8 cellular contexts compared by ENCODE assay signal in genomic region chr4:110198472-110199419, GRCh38. TPM values are rescaled to one million over a fixed set of nuclear protein-coding genes. Genes with fewer than 3 reads are reported as not detected.
DNase-seq lines count a peak whose midpoint lies in the region; ATAC-seq and TF ChIP-seq lines count a peak whose summit lies in the region.

Gene ELOVL6 (minus strand): TSS chr4:110198615. CDS start chr4:110198335, 280 bp downstream.

- H3K79me2 ChIP-seq in fibroblast of lung (ENCODE audit: control insufficient read depth, insufficient read depth, low read length) = peaks cover 27% of the 10 kb centered on the region

- ATAC-seq in HG03378 (IDR thresholded peaks at IDR 0.05; ENCODE audit: unreplicated experiment) = peak; percentile 16

- no peaks in the 10 kb centered on the region for H3K36me3 ChIP-seq in fibroblast of lung (ENCODE audit: control insufficient read depth, insufficient read depth, low read length)
- no peaks in the 10 kb centered on the region for H3K36me3 ChIP-seq in muscle layer of duodenum (ENCODE audit: control insufficient read depth in 1 of 2, insufficient read depth in 2 of 2, low read length in 2 of 2)
- no peaks in the 10 kb centered on the region for H3K36me3 ChIP-seq in stomach smooth muscle (ENCODE audit: control insufficient read depth in 2 of 2, insufficient read depth in 2 of 2, low read length in 2 of 2)

- H2AFZ ChIP-seq in fibroblast of lung (ENCODE audit: low read length) = peak within 1 kb of the TSS; percentile 79

- DNase-seq in GM04504 (ENCODE audit: low read depth) = peak; percentile 44
- DNase-seq in NOMO-1 treated with DMSO at 0.1 percent for 48 hours (lab: John Stamatoyannopoulos, UW; ENCODE audit: unreplicated experiment) = peak; percentile 55
- peak; percentile 58 to 63 for DNase-seq in activated T-cell treated with anti-CD3 and anti-CD28 coated beads, Interleukin-2, amount 50 U/mL, for 48 hours
- DNase-seq in fibroblast of lung (ENCODE audit: low read depth in 2 of 2) = peak; percentile 78 to 88
- no peak for DNase-seq in cortex of kidney (lab: John Stamatoyannopoulos, UW)

- no peaks in the 10 kb centered on the region for H3K27me3 ChIP-seq in fibroblast of lung (ENCODE audit: control insufficient read depth, insufficient read depth, low read length)
- H3K27me3 ChIP-seq in muscle layer of duodenum (ENCODE audit: low read depth, low read length) = no peaks in the 10 kb centered on the region
- no peaks in the 10 kb centered on the region for H3K27me3 ChIP-seq in stomach smooth muscle (ENCODE audit: control insufficient read depth in 1 of 2, insufficient read depth in 2 of 2, low read length in 2 of 2)

- no peaks in the 10 kb centered on the region for H3K9me3 ChIP-seq in fibroblast of lung (ENCODE audit: control insufficient read depth, insufficient read depth, low read depth, low read length)
- H3K9me3 ChIP-seq in muscle layer of duodenum (ENCODE audit: control insufficient read depth in 1 of 2, low read length in 2 of 2) = no peaks in the 10 kb centered on the region
- H3K9me3 ChIP-seq in stomach smooth muscle (ENCODE audit: control insufficient read depth in 2 of 2, low read length in 2 of 2) = no peaks in the 10 kb centered on the region

- peaks cover 6% of the 10 kb centered on the region for H3K4me1 ChIP-seq in fibroblast of lung (ENCODE audit: control insufficient read depth, extremely low read depth, insufficient read depth, low read length)
- peaks cover 9 to 14% of the 10 kb centered on the region in 2 donors for H3K4me1 ChIP-seq in muscle layer of duodenum (ENCODE audit: control insufficient read depth in 1 of 2, insufficient read depth in 2 of 2, low read length in 2 of 2)
- peaks cover 13% of the 10 kb centered on the region for H3K4me1 ChIP-seq in stomach smooth muscle (ENCODE audit: control insufficient read depth, insufficient read depth, low read length)

- H3K27ac ChIP-seq in fibroblast of lung (ENCODE audit: insufficient read depth, low read length) (peak within 1 kb of the TSS; percentile 77), muscle layer of duodenum (ENCODE audit: low read length) (peak within 1 kb of the TSS; percentile 90), stomach smooth muscle (ENCODE audit: low read length) (peak within 1 kb of the TSS; percentile 66)

- H4K20me1 ChIP-seq in fibroblast of lung (ENCODE audit: control insufficient read depth, extremely low read depth, insufficient read depth, low read length) = no peaks in the 10 kb centered on the region

- TF ChIP-seq CTCF in fibroblast of lung (conservative IDR thresholded peaks at IDR 0.05 in 1 of 2, IDR thresholded peaks at IDR 0.05 in 1 of 2; ENCODE audit: low read depth in 1 of 2, low read length in 2 of 2) = no peak

- H3K4me3 ChIP-seq in fibroblast of lung (replicated peaks in 1 of 4; ENCODE audit: control extremely low read depth in 1 of 4, insufficient read depth in 1 of 4, low read depth in 3 of 4, low read length in 4 of 4) (peak within 1 kb of the TSS; percentile 41 to 90 (median 82)), muscle layer of duodenum (ENCODE audit: low read depth in 1 of 2, low read length in 2 of 2) (peak within 1 kb of the TSS; percentile 82 to 95), stomach smooth muscle (ENCODE audit: low read length in 2 of 2) (peak within 1 kb of the TSS; percentile 68 to 89)

- H3K9ac ChIP-seq in fibroblast of lung (ENCODE audit: insufficient read depth, low read length) (peak within 1 kb of the TSS; percentile 64), stomach smooth muscle (ENCODE audit: low read length in 2 of 2) (peak within 1 kb of the TSS; percentile 81 to 85)

- peak within 1 kb of the TSS; percentile 82 for H3K4me2 ChIP-seq in fibroblast of lung (ENCODE audit: extremely low read depth, insufficient read depth, low read length)

RNA-seq across cellular contexts. Expression of gene ELOVL6, which starts in this region (rescaled TPM):
- total RNA-seq in fibroblast of lung = 8.7 and 15.0 TPM in 2 replicates
- 43.4 and 56.4 TPM in 2 replicates for polyA plus RNA-seq in fibroblast of lung
- 30.1 and 44.4 TPM in 2 replicates for polyA plus RNA-seq in fibroblast of lung (2012)
- 12.3 and 39.7 TPM in 2 replicates for polyA minus RNA-seq in fibroblast of lung (ENCODE audit: low replicate concordance)
